In the genomic region with DNA sequence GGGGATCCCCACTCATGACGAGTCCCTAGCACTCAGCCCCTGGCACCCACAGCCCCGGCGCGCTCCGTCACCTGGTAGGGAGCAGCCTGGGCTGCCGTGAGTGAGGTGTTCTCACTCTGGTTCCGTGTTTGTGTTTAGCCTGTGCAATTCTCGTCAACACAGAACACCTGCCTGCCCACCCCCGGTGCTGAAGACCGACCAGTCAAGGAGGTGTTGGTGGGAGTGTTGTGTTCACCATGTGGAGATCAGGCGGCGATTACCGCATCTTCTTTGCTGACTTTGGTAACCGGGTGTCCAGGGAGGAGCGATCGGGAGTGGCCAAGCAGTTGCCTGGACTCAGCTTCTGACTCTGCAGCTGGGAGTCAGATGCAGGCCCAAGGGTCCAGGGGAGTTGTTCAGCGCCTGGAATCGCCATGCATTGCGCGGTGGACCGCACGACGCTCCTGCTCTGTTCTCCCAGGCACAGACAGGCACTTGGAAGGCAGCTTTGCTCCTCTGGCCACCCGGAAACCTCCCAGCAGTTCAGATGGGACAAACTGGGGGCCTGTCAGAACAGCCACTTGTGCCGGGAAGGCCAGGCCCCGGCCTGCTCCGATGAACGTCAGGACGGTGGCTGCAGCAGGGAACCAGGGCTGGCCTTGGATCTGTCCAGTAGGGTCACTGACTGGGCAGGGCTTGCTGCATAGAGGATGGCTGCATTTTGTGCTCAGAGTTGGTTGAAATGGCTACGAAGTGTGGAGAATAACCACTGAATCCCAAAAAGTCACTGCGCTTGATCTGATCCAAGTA, we compare ENCODE assay signal across 10 cellular contexts. TPM values are rescaled to one million over a fixed set of nuclear protein-coding genes. Genes with fewer than 3 reads are reported as not detected.
A peak's percentile ranks its signal among the peaks of the same experiment; 100 is the strongest.
DNase-seq lines count a peak whose midpoint lies in the region; ATAC-seq, FAIRE-seq and TF ChIP-seq lines count a peak whose summit lies in the region.
"Had no signal": no experiment of that assay in that cellular context is flagged by ENCODE, and none has a peak within 500 bp of the region (broad histone marks: within the 10 kb centered on the region; RNA-seq: fewer than 3 reads in every experiment).

No MANE protein-coding gene starts in this region.

- H3K4me2 ChIP-seq in keratinocyte (ENCODE audit: control insufficient read depth, extremely low read depth, insufficient read depth, low read depth, low read length) = peak overlapping the region; percentile 84

- TF ChIP-seq POLR2A in suprapubic skin (IDR thresholded peaks at IDR 0.05) (no peak), GM18505 (IDR thresholded peaks at IDR 0.05; ENCODE audit: borderline replicate concordance, extremely low read depth, insufficient read depth, insufficient read length) (no peak)

- H3K36me3 ChIP-seq in keratinocyte (ENCODE audit: control insufficient read depth in 2 of 2, extremely low read depth in 1 of 2, insufficient read depth in 2 of 2, low read length in 2 of 2) (peaks cover 0 to 5% of the 10 kb centered on the region in 2 experiments), suprapubic skin (peaks cover 18% of the 10 kb centered on the region)

- H3K9me3 ChIP-seq in keratinocyte (ENCODE audit: control insufficient read depth, low read depth, low read length) (no peaks in the 10 kb centered on the region), suprapubic skin (no peaks in the 10 kb centered on the region)

- dilution Hi-C loops in keratinocyte (cut with MboI; ENCODE audit: extremely low pct_ligation_motif_present, low sequenced_read_pairs) = no loop called here

- H3K4me1 ChIP-seq in keratinocyte (ENCODE audit: control insufficient read depth, extremely low read depth, insufficient read depth, low read length) (peaks cover 18% of the 10 kb centered on the region), suprapubic skin (peaks cover 46% of the 10 kb centered on the region)

- H4K20me1 ChIP-seq in keratinocyte (ENCODE audit: control insufficient read depth, extremely low read depth, insufficient read depth, low read length) = no peaks in the 10 kb centered on the region

- no peak overlapping the region for H3K9ac ChIP-seq in keratinocyte (ENCODE audit: control insufficient read depth, extremely low read depth, insufficient read depth, low read length)

- no peaks in the 10 kb centered on the region for H3K9me3 Mint-ChIP-seq in activated T-cell treated with anti-CD3 and anti-CD28 coated beads, Interleukin-2, amount 50 U/mL, for 72 hours
- H3K9me3 Mint-ChIP-seq in activated B cell treated with CpG ODN at 0.5 μM for 24 hours = no peaks in the 10 kb centered on the region

- WGBS in suprapubic skin = 88% methylated on average over 24 of the region's 31 CpGs

- H3K4me1 Mint-ChIP-seq in activated T-cell treated with anti-CD3 and anti-CD28 coated beads, Interleukin-2, amount 50 U/mL, for 72 hours (ENCODE audit: low read depth) = peaks cover 22% of the 10 kb centered on the region
- H3K4me1 Mint-ChIP-seq in activated B cell treated with CpG ODN at 0.5 μM for 24 hours = peaks cover 34% of the 10 kb centered on the region

- no peaks in the 10 kb centered on the region for H3K27me3 Mint-ChIP-seq in activated T-cell treated with anti-CD3 and anti-CD28 coated beads, Interleukin-2, amount 50 U/mL, for 72 hours (ENCODE audit: low read depth)
- peaks cover 8% of the 10 kb centered on the region for H3K27me3 Mint-ChIP-seq in activated B cell treated with CpG ODN at 0.5 μM for 24 hours

- H3K27ac Mint-ChIP-seq in activated T-cell treated with anti-CD3 and anti-CD28 coated beads, Interleukin-2, amount 50 U/mL, for 72 hours = peak overlapping the region; percentile 56
- peak overlapping the region; percentile 46 for H3K27ac Mint-ChIP-seq in activated B cell treated with CpG ODN at 0.5 μM for 24 hours

- peaks cover 2 to 8% of the 10 kb centered on the region in 2 donors for H3K36me3 Mint-ChIP-seq in activated T-cell treated with anti-CD3 and anti-CD28 coated beads, Interleukin-2, amount 50 U/mL, for 72 hours (ENCODE audit: insufficient read depth in 2 of 2)
- peaks cover 9% of the 10 kb centered on the region for H3K36me3 Mint-ChIP-seq in activated B cell treated with CpG ODN at 0.5 μM for 24 hours (ENCODE audit: low read depth)

- FAIRE-seq in keratinocyte (lab: Jason Lieb, UNC) = no peak
- FAIRE-seq: D721Med, endometrium had no signal

- H3K4me3 ChIP-seq in keratinocyte (ENCODE audit: control insufficient read depth in 2 of 3, extremely low read depth in 1 of 3, insufficient read depth in 2 of 3, low read depth in 1 of 3, low read length in 3 of 3) (no peak overlapping the region), suprapubic skin (no peak overlapping the region)

- H3K9me1 ChIP-seq in keratinocyte (ENCODE audit: control insufficient read depth, extremely low read depth, insufficient read depth, low read length) = no peaks in the 10 kb centered on the region

- TF ChIP-seq EP300 in suprapubic skin (IDR thresholded peaks at IDR 0.05) = no peak

- TF ChIP-seq CTCF in activated B cell treated with CpG ODN at 0.5 μM for 24 hours (IDR thresholded peaks at IDR 0.05) (no peak), keratinocyte (optimal IDR thresholded peaks at IDR 0.05 in 1 of 3, IDR thresholded peaks at IDR 0.05 in 1 of 3, conservative IDR thresholded peaks at IDR 0.05 in 1 of 3; ENCODE audit: extremely low read depth in 1 of 3, insufficient read depth in 2 of 3, low read length in 3 of 3) (no peak), suprapubic skin (IDR thresholded peaks at IDR 0.05) (no peak)

- H3K4me3 Mint-ChIP-seq in activated T-cell treated with anti-CD3 and anti-CD28 coated beads, Interleukin-2, amount 50 U/mL, for 72 hours = peak overlapping the region; percentile 84 to 90
- H3K4me3 Mint-ChIP-seq in activated B cell treated with CpG ODN at 0.5 μM for 24 hours = peak overlapping the region; percentile 78

- H3K27ac ChIP-seq in keratinocyte (ENCODE audit: control insufficient read depth, insufficient read depth, low read length) (no peak overlapping the region), suprapubic skin (no peak overlapping the region)

- ATAC-seq in activated T-cell treated with anti-CD3 and anti-CD28 coated beads, Interleukin-2, amount 50 U/mL, for 72 hours (replicated peaks in 1 of 2) = no peak
- ATAC-seq in activated B cell treated with CpG ODN at 0.5 μM for 24 hours (ENCODE audit: low read depth) (no peak), GM18505 (IDR thresholded peaks at IDR 0.05; ENCODE audit: unreplicated experiment) (no peak)

- POLR2A ChIA-PET in activated B cell treated with CpG ODN at 0.5 μM for 24 hours (lab: Charles Lee) = interaction anchor here (1.1 kb wide), 2 partner anchors 136 to 200 kb away, joined by 3 to 5 read pairs; no protein-coding TSS in a partner anchor

- H3K27me3 ChIP-seq in keratinocyte (ENCODE audit: control insufficient read depth, extremely low read depth, insufficient read depth, low read length) (peaks cover 13% of the 10 kb centered on the region), suprapubic skin (peaks cover 15% of the 10 kb centered on the region)

- peaks cover 16% of the 10 kb centered on the region for H3K79me2 ChIP-seq in keratinocyte (ENCODE audit: control insufficient read depth, insufficient read depth, low read length)

- H2AFZ ChIP-seq in keratinocyte (ENCODE audit: control insufficient read depth, low read length) = no peak overlapping the region

- no peak for DNase-seq in activated T-cell treated with anti-CD3 and anti-CD28 coated beads, Interleukin-2, amount 50 U/mL, for 72 hours
- DNase-seq in activated T-cell treated with anti-CD3 and anti-CD28 coated beads, Interleukin-2, amount 50 U/mL, for 48 hours = no peak
- DNase-seq in activated B cell treated with CpG ODN at 0.5 μM for 24 hours (peak; percentile 17), keratinocyte (ENCODE audit: low read depth, low spot score) (no peak), suprapubic skin (ENCODE audit: low spot score in 2 of 2) (peak; percentile 68), NCI-H524 treated with DMSO at 0.1 percent for 48 hours (lab: John Stamatoyannopoulos, UW) (no peak), 8988T (no peak)

- CTCF ChIA-PET in activated B cell treated with CpG ODN at 0.5 μM for 24 hours (lab: Charles Lee) = no interaction called here

- intact Hi-C loops in activated B cell treated with CpG ODN at 0.5 μM for 24 hours (cut with micrococcal nuclease) = no loop called here

RNA-seq across cellular contexts. Expression of gene EXOC3, which starts 28.2 kb away (rescaled TPM):
- total RNA-seq in activated T-cell treated with anti-CD3 and anti-CD28 coated beads, Interleukin-2, amount 50 U/mL, for 72 hours = 10 to 100 TPM; 60.1 to 78.2 TPM
- total RNA-seq in activated B cell treated with CpG ODN at 0.5 μM for 24 hours = 75.9 and 79.6 TPM in 2 replicates
- 13.6 to 14.4 TPM (median 14.2 TPM) in 3 replicates for polyA plus RNA-seq in keratinocyte
- 28.9 TPM for polyA plus RNA-seq in keratinocyte (2011; ENCODE audit: low read depth)
- polyA plus RNA-seq in keratinocyte (2011; cell fraction: cytosol; rRNA removed) = 11.4 and 14.7 TPM in 2 replicates
- polyA plus RNA-seq in keratinocyte (2011; cell fraction: nucleus; rRNA removed) = 32.5 and 35.7 TPM in 2 replicates
- 23.7 and 26.2 TPM in 2 replicates for polyA plus RNA-seq in keratinocyte (2012; ENCODE audit: low replicate concordance)
- polyA minus RNA-seq in keratinocyte = 14.0 to 18.2 TPM (median 17.5 TPM) in 3 replicates
- 11.7 TPM for polyA minus RNA-seq in keratinocyte (2011; cell fraction: cytosol; rRNA and poly(A)+ RNA removed)
- 12.8 and 18.8 TPM in 2 replicates for polyA minus RNA-seq in keratinocyte (2011; cell fraction: nucleus; rRNA and poly(A)+ RNA removed)
- total RNA-seq in suprapubic skin = 100 to 1,000 TPM in 1 of 4 donors, 10 to 100 TPM in 3; 68.9 to 199 (median 83.4) TPM

RNA-seq across cellular contexts. Expression of gene SLC9A3, which starts 53.1 kb away (rescaled TPM):
- 1 to 10 TPM; 1.3 to 1.8 TPM for total RNA-seq in activated T-cell treated with anti-CD3 and anti-CD28 coated beads, Interleukin-2, amount 50 U/mL, for 72 hours
- 0.20 and 0.42 TPM in 2 replicates for total RNA-seq in activated B cell treated with CpG ODN at 0.5 μM for 24 hours
- 0.55 to 0.85 TPM (median 0.75 TPM) in 3 replicates for polyA plus RNA-seq in keratinocyte
- not detected for polyA plus RNA-seq in keratinocyte (2011; ENCODE audit: low read depth)
- polyA plus RNA-seq in keratinocyte (2011; cell fraction: cytosol; rRNA removed) = 0.52 and 0.65 TPM in 2 replicates
- 1.4 and 1.7 TPM in 2 replicates for polyA plus RNA-seq in keratinocyte (2011; cell fraction: nucleus; rRNA removed)
- 0.64 and 1.3 TPM in 2 replicates for polyA plus RNA-seq in keratinocyte (2012; ENCODE audit: low replicate concordance)
- polyA minus RNA-seq in keratinocyte = 0.13 to 0.26 TPM (median 0.16 TPM) in 3 replicates
- polyA minus RNA-seq in keratinocyte (2011; cell fraction: cytosol; rRNA and poly(A)+ RNA removed) = 0.38 TPM
- polyA minus RNA-seq in keratinocyte (2011; cell fraction: nucleus; rRNA and poly(A)+ RNA removed) = 0.54 and 0.63 TPM in 2 replicates
- total RNA-seq in suprapubic skin = 1 to 10 TPM; 3.7 to 5.9 (median 4.3) TPM

Comparison
In these comparisons a context has a peak if more than half of its experiments do, and no peak if none do; other contexts are left out.
1. DNase-seq: peak in activated B cell treated with CpG ODN at 0.5 μM for 24 hours (single experiment) and suprapubic skin (2 of 2); none in activated T-cell treated with anti-CD3 and anti-CD28 coated beads, Interleukin-2, amount 50 U/mL, for 72 hours (0 of 2), activated T-cell treated with anti-CD3 and anti-CD28 coated beads, Interleukin-2, amount 50 U/mL, for 48 hours (0 of 2), keratinocyte (single experiment), NCI-H524 treated with DMSO at 0.1 percent for 48 hours (single experiment) and 8988T (single experiment).